ENCODE assay signal across 9 cellular contexts in genomic region chr21:44487831-44488230, GRCh38. TPM values are rescaled to one million over a fixed set of nuclear protein-coding genes. Genes with fewer than 3 reads are reported as not detected.
DNase-seq lines count a peak whose midpoint lies in the region; ATAC-seq and TF ChIP-seq lines count a peak whose summit lies in the region.
"Had no signal": no experiment of that assay in that cellular context is flagged by ENCODE, and none has a peak within 500 bp of the region (broad histone marks: within the 10 kb centered on the region; RNA-seq: fewer than 3 reads in every experiment).

No MANE protein-coding gene starts in this region.

- peak; percentile 62 for DNase-seq in GM20000 (ENCODE audit: low spot score)
- peak; percentile 33 for DNase-seq in RPMI8226
- peak; percentile 54 for DNase-seq in choroid plexus epithelial cell (ENCODE audit: low read depth)
- peak; percentile 58 for DNase-seq in stimulated activated CD4-positive, alpha-beta T cell treated with anti-CD3 and anti-CD28 coated beads, Interleukin-4, amount 100 ng/mL, for 1 hour
- DNase-seq in ureter (ENCODE audit: low spot score), result no peak
- no peak for DNase-seq in DMS79 treated with DMSO at 0.1 percent for 48 hours (lab: John Stamatoyannopoulos, UW)

- TF ChIP-seq CTCF in GM20000 (IDR thresholded peaks at IDR 0.05; ENCODE audit: extremely low read depth, missing control alignments) (peak; percentile 25), choroid plexus epithelial cell (conservative IDR thresholded peaks at IDR 0.05; ENCODE audit: low read depth, low read length) (peak; percentile 74)

- ATAC-seq in GM18867 (IDR thresholded peaks at IDR 0.05; ENCODE audit: unreplicated experiment) (no peak), HG03045 (IDR thresholded peaks at IDR 0.05; ENCODE audit: unreplicated experiment) (no peak)

- H3K4me3 ChIP-seq in choroid plexus epithelial cell (ENCODE audit: low read depth, low read length), result no peak overlapping the region

RNA-seq across cellular contexts. Expression of gene LRRC3, which starts 32.5 kb away (rescaled TPM):
- total RNA-seq in ureter, result 3.8 TPM

RNA-seq across cellular contexts. Expression of gene KRTAP10-1, which starts 52.2 kb away (rescaled TPM):
- total RNA-seq in ureter, result not detected
- total RNA-seq: T-helper 1 cell treated with Interleukin-12 subunit alpha and Interleukin-12 subunit beta and Interleukin-4 antibody, amounts not matched to agents 30 ng/mL and 1 ng/mL, for 36 hours had no signal

Comparison
In these comparisons a context has a peak if more than half of its experiments do, and no peak if none do; other contexts are left out.
1. DNase-seq: peak in GM20000 (single experiment), RPMI8226 (single experiment), choroid plexus epithelial cell (single experiment) and stimulated activated CD4-positive, alpha-beta T cell treated with anti-CD3 and anti-CD28 coated beads, Interleukin-4, amount 100 ng/mL, for 1 hour (single experiment); none in ureter (single experiment) and DMS79 treated with DMSO at 0.1 percent for 48 hours (single experiment).